Comparison of ENCODE assay signal across 8 cellular contexts in genomic region chr1:202643397-202644218, GRCh38.
A peak's percentile ranks its signal among the peaks of the same experiment; 100 is the strongest.
DNase-seq lines count a peak whose midpoint lies in the region; ATAC-seq and TF ChIP-seq lines count a peak whose summit lies in the region.

No MANE protein-coding gene starts in this region.

- H3K9ac ChIP-seq in muscle layer of colon (ENCODE audit: low read length), result no peak overlapping the region

- no peak overlapping the region for H3K4me3 ChIP-seq in body of pancreas
- peak overlapping the region; percentile 18 to 21 for H3K4me3 ChIP-seq in muscle layer of colon (ENCODE audit: low read depth in 1 of 2, low read length in 2 of 2)

- ATAC-seq in body of pancreas (peak; percentile 39), HG03469 (IDR thresholded peaks at IDR 0.05; ENCODE audit: unreplicated experiment) (no peak)

- H3K4me1 ChIP-seq in body of pancreas, result peaks cover 20% of the 10 kb centered on the region
- H3K4me1 ChIP-seq in muscle layer of colon (ENCODE audit: insufficient read depth, low read length), result peaks cover 5% of the 10 kb centered on the region

- 1% methylated on average over 44 to 55 of the region's 55 CpGs for WGBS in body of pancreas, 2 donors

- no peak for TF ChIP-seq CTCF in body of pancreas (IDR thresholded peaks at IDR 0.05)

- H3K27me3 ChIP-seq in body of pancreas, result peaks cover 0 to 26% of the 10 kb centered on the region in 2 donors
- peaks cover 8 to 45% of the 10 kb centered on the region in 2 donors for H3K27me3 ChIP-seq in muscle layer of colon (ENCODE audit: control insufficient read depth in 1 of 2, insufficient read depth in 2 of 2, low read length in 2 of 2)

- H3K36me3 ChIP-seq in body of pancreas (replicated peaks in 1 of 2; ENCODE audit: insufficient read depth in 1 of 2, low read depth in 2 of 2) (no peaks in the 10 kb centered on the region), muscle layer of colon (ENCODE audit: insufficient read depth, low read length) (no peaks in the 10 kb centered on the region)

- TF ChIP-seq POLR2A in body of pancreas (IDR thresholded peaks at IDR 0.05), result no peak

- H3K9me3 ChIP-seq in body of pancreas, result no peaks in the 10 kb centered on the region
- H3K9me3 ChIP-seq in muscle layer of colon (ENCODE audit: low read length), result no peaks in the 10 kb centered on the region

- peak; percentile 29 for DNase-seq in stimulated activated CD4-positive, alpha-beta T cell treated with anti-CD3 and anti-CD28 coated beads, Interleukin-4, amount 100 ng/mL, for 1 hour
- no peak for DNase-seq in stimulated activated CD4-positive, alpha-beta T cell treated with anti-CD3 and anti-CD28 coated beads, Interleukin-12 subunit alpha, Interleukin-12 subunit beta, amount 100 ng/mL, for 4 hours
- peak in 1 of 4 donors; percentile 21 for DNase-seq in body of pancreas
- no peak for DNase-seq in ureter (ENCODE audit: low spot score)
- no peak for DNase-seq in AG08395 (ENCODE audit: low spot score)
- DNase-seq in pons (ENCODE audit: low spot score), result no peak

- intact Hi-C loops in body of pancreas (cut with DNase I), result no loop called here

- no peak overlapping the region for H3K27ac ChIP-seq in body of pancreas
- no peak overlapping the region for H3K27ac ChIP-seq in muscle layer of colon (ENCODE audit: low read depth, low read length)

Comparison
In these comparisons a context has a peak if more than half of its experiments do, and no peak if none do; other contexts are left out.
1. H3K4me3 ChIP-seq: peak in muscle layer of colon (2 of 2); none in body of pancreas (0 of 2).